In the genomic region with DNA sequence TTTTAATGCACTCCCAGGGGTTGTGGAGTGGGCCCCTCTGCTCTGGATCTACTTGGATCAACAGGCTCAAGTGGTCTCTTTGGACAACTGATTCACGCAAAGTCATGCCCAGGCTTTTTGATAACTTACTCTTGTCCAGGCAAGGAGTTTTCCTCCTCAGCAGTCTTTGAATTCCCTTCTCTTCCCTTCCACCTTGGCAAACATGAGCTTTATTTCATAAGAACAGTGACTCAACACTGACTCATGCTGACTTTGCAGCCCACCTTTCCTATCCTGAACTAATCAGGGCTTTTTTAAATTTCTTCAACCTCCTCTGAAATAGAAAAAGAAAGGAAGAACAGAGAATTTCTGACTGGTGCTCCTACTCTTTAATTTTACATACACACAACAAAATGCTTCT, we compare ENCODE assay signal across 13 cellular contexts.
A peak's percentile ranks its signal among the peaks of the same experiment; 100 is the strongest.
DNase-seq lines count a peak whose midpoint lies in the region; ATAC-seq, FAIRE-seq and TF ChIP-seq lines count a peak whose summit lies in the region.
"Had no signal": no experiment of that assay in that cellular context is flagged by ENCODE, and none has a peak within 500 bp of the region (broad histone marks: within the 10 kb centered on the region; RNA-seq: fewer than 3 reads in every experiment).

No MANE protein-coding gene starts in this region.

- H3K36me3 ChIP-seq in astrocyte (ENCODE audit: insufficient read depth, low read length), result no peaks in the 10 kb centered on the region
- H3K36me3 ChIP-seq: ascending aorta had no signal

- FAIRE-seq in astrocyte (lab: Jason Lieb, UNC) (peak; percentile 92), urothelium cell line (lab: Jason Lieb, UNC) (no peak)

- H2AFZ ChIP-seq in astrocyte (ENCODE audit: low read depth, low read length), result no peak overlapping the region

- no peaks in the 10 kb centered on the region for H3K27me3 ChIP-seq in astrocyte (ENCODE audit: insufficient read depth, low read length)
- no peaks in the 10 kb centered on the region for H3K27me3 ChIP-seq in foreskin keratinocyte
- H3K27me3 ChIP-seq: ascending aorta had no signal

- H3K27ac Mint-ChIP-seq in astrocyte (ENCODE audit: unreplicated experiment), result peak overlapping the region; percentile 60
- no peak overlapping the region for H3K27ac Mint-ChIP-seq in activated CD8-positive, alpha-beta memory T cell treated with anti-CD3 and anti-CD28 coated beads, Interleukin-2, amount 10 ng/mL, durations not matched to agents 7 days and 5 days
- H3K27ac Mint-ChIP-seq: stimulated activated naive CD8-positive, alpha-beta T cell treated with anti-CD3 and anti-CD28 coated beads, Interleukin-15, Interleukin-2, amounts not matched to agents 100 ng/mL and 50 ng/mL, for 24 hours had no signal

- no peaks in the 10 kb centered on the region for H3K27me3 Mint-ChIP-seq in astrocyte (ENCODE audit: low read depth, unreplicated experiment)
- no peaks in the 10 kb centered on the region for H3K27me3 Mint-ChIP-seq in activated CD8-positive, alpha-beta memory T cell treated with anti-CD3 and anti-CD28 coated beads, Interleukin-2, amount 10 ng/mL, durations not matched to agents 7 days and 5 days
- H3K27me3 Mint-ChIP-seq: stimulated activated naive CD8-positive, alpha-beta T cell treated with anti-CD3 and anti-CD28 coated beads, Interleukin-15, Interleukin-2, amounts not matched to agents 100 ng/mL and 50 ng/mL, for 24 hours had no signal

- DNase-seq in HFF-Myc (ENCODE audit: extremely low read depth, low read depth), result peak; percentile 75
- DNase-seq in astrocyte (ENCODE audit: low read depth), result peak; percentile 97
- DNase-seq in foreskin keratinocyte, result peak; percentile 83 to 93
- DNase-seq in urothelium cell line (ENCODE audit: low spot score), result peak; percentile 45
- DNase-seq in activated CD8-positive, alpha-beta memory T cell treated with anti-CD3 and anti-CD28 coated beads, Interleukin-2, amount 10 ng/mL, durations not matched to agents 7 days and 5 days, result no peak
- DNase-seq: GOT3, hippocampal formation, NCI-H1092 treated with DMSO at 0.1 percent for 48 hours, NCI-H82 had no signal

- H3K9me3 ChIP-seq in astrocyte (ENCODE audit: insufficient read depth, low read depth, low read length), result peaks cover 4% of the 10 kb centered on the region
- H3K9me3 ChIP-seq: ascending aorta had no signal

- ATAC-seq in foreskin keratinocyte, result peak; percentile 75
- no peak for ATAC-seq in HG02610 (IDR thresholded peaks at IDR 0.05; ENCODE audit: unreplicated experiment)
- ATAC-seq in activated CD8-positive, alpha-beta memory T cell treated with anti-CD3 and anti-CD28 coated beads, Interleukin-2, amount 10 ng/mL, durations not matched to agents 7 days and 5 days, result no peak
- ATAC-seq in GM21360 (IDR thresholded peaks at IDR 0.05; ENCODE audit: unreplicated experiment), result no peak

- H3K4me1 ChIP-seq in astrocyte (ENCODE audit: insufficient read depth, low read length) (peaks cover 22% of the 10 kb centered on the region), foreskin keratinocyte (peaks cover 37% of the 10 kb centered on the region)
- H3K4me1 ChIP-seq: ascending aorta had no signal

- H4K20me1 ChIP-seq in astrocyte (ENCODE audit: insufficient read depth, low read length), result no peaks in the 10 kb centered on the region

- H3K36me3 Mint-ChIP-seq in astrocyte (ENCODE audit: low read depth, unreplicated experiment), result peaks cover 2% of the 10 kb centered on the region
- no peaks in the 10 kb centered on the region for H3K36me3 Mint-ChIP-seq in activated CD8-positive, alpha-beta memory T cell treated with anti-CD3 and anti-CD28 coated beads, Interleukin-2, amount 10 ng/mL, durations not matched to agents 7 days and 5 days

- H3K4me1 Mint-ChIP-seq in astrocyte (ENCODE audit: low read depth, unreplicated experiment), result peaks cover 26% of the 10 kb centered on the region
- H3K4me1 Mint-ChIP-seq in activated CD8-positive, alpha-beta memory T cell treated with anti-CD3 and anti-CD28 coated beads, Interleukin-2, amount 10 ng/mL, durations not matched to agents 7 days and 5 days, result no peaks in the 10 kb centered on the region

- H3K9ac ChIP-seq in astrocyte (ENCODE audit: low read length), result peak overlapping the region; percentile 5

- CTCF ChIA-PET in activated CD8-positive, alpha-beta memory T cell treated with anti-CD3 and anti-CD28 coated beads, Interleukin-2, amount 10 ng/mL, durations not matched to agents 7 days and 5 days (lab: Charles Lee), result no interaction called here

- no peaks in the 10 kb centered on the region for H3K79me2 ChIP-seq in astrocyte (ENCODE audit: insufficient read depth, low read length)

- H3K4me3 ChIP-seq in HFF-Myc (replicated peaks; ENCODE audit: low read depth, low read length) (no peak overlapping the region), astrocyte (ENCODE audit: insufficient read depth, low read depth, low read length) (no peak overlapping the region)
- H3K4me3 ChIP-seq: ascending aorta had no signal

- no peak overlapping the region for H3K4me3 Mint-ChIP-seq in astrocyte (ENCODE audit: unreplicated experiment)
- no peak overlapping the region for H3K4me3 Mint-ChIP-seq in activated CD8-positive, alpha-beta memory T cell treated with anti-CD3 and anti-CD28 coated beads, Interleukin-2, amount 10 ng/mL, durations not matched to agents 7 days and 5 days
- H3K4me3 Mint-ChIP-seq: stimulated activated naive CD8-positive, alpha-beta T cell treated with anti-CD3 and anti-CD28 coated beads, Interleukin-15, Interleukin-2, amounts not matched to agents 100 ng/mL and 50 ng/mL, for 24 hours had no signal

- peak overlapping the region; percentile 40 for H3K4me2 ChIP-seq in astrocyte (ENCODE audit: low read length)

- TF ChIP-seq CTCF in HFF-Myc (IDR thresholded peaks at IDR 0.05; ENCODE audit: low read depth, low read length, missing control alignments) (no peak), astrocyte (IDR thresholded peaks at IDR 0.05; ENCODE audit: insufficient read depth, low read depth, low read length) (no peak), foreskin keratinocyte (conservative IDR thresholded peaks at IDR 0.05) (no peak)

- H3K27ac ChIP-seq in astrocyte (ENCODE audit: low read depth, low read length), result peak overlapping the region; percentile 61
- peak overlapping the region; percentile 62 for H3K27ac ChIP-seq in foreskin keratinocyte
- H3K27ac ChIP-seq: ascending aorta had no signal

- peaks cover 10% of the 10 kb centered on the region for H3K9me3 Mint-ChIP-seq in astrocyte (ENCODE audit: unreplicated experiment)
- H3K9me3 Mint-ChIP-seq in activated CD8-positive, alpha-beta memory T cell treated with anti-CD3 and anti-CD28 coated beads, Interleukin-2, amount 10 ng/mL, durations not matched to agents 7 days and 5 days (ENCODE audit: low read depth), result no peaks in the 10 kb centered on the region
- H3K9me3 Mint-ChIP-seq: stimulated activated naive CD8-positive, alpha-beta T cell treated with anti-CD3 and anti-CD28 coated beads, Interleukin-15, Interleukin-2, amounts not matched to agents 100 ng/mL and 50 ng/mL, for 24 hours had no signal
